9 cellular contexts compared by ENCODE assay signal in the genomic region with DNA sequence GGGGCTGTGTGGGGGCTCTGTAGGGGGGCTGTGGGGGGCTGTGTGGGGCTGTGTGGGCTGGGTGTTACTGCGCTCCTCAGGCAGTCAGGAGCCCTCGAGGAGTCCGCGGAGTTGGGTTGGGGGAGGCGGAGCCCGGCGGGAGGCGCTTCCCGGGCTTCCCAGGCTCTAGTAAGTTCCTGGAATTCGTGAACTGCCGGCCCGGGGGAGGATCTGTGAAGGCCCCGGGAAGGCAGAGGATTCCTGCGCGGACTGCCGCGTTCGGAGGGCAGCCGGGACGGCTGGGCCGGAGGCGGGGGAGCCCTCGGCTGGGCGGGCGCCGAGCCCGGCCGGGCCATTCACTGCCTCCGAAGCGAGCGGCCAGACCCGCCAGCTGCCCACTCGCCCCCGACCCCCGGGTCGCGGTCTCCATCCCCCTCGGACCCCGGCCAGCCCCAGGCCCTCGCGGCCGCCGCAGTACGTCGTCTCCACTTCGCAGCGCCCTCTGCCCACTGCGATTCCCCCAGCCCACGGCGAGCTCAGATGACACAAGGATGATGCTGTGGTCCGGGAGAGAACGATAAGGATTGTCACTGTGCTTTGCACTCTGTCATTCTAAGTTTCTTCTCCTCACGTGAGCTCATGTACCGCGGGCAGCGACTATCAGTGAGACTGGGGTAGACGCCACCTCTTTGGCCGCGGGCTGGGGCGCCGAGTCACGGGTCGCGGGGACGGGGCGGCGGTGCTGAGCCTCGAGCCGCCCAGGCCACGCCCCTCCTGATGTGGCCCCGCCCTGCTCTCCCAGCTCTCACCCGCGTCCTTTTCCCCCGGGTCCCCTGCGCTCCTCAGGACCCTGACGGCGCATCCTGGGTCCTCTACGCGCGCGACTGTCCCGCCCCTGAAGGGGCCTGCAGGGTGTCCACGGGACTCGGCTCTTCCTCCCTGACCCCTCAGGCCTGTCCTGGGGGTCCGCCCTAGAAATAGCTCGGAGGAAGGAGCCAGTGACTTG.
DNase-seq lines count a peak whose midpoint lies in the region; ATAC-seq, FAIRE-seq and TF ChIP-seq lines count a peak whose summit lies in the region.
"Had no signal": no experiment of that assay in that cellular context is flagged by ENCODE, and none has a peak within 500 bp of the region (broad histone marks: within the 10 kb centered on the region; RNA-seq: fewer than 3 reads in every experiment).

No MANE protein-coding gene starts in this region.

- H3K27ac ChIP-seq in BLaER1 (no peak overlapping the region), SK-N-SH (ENCODE audit: low read depth in 2 of 2, low read length in 1 of 2) (peak overlapping the region in 1 of 2 experiments; percentile 74; a peak in 2 of 4 replicates), pancreas (peak overlapping the region; percentile 59 to 97 (median 84)), tibial artery (peak overlapping the region; percentile 98 to 99)

- H3K36me3 ChIP-seq in BLaER1 (no peaks in the 10 kb centered on the region), SK-N-SH (replicated peaks in 1 of 2; ENCODE audit: control insufficient read depth in 1 of 2, insufficient read depth in 2 of 2, low read length in 1 of 2) (no peaks in the 10 kb centered on the region), pancreas (no peaks in the 10 kb centered on the region), tibial artery (no peaks in the 10 kb centered on the region)

- no peak; a peak in 1 of 4 replicates for TF ChIP-seq EP300 in SK-N-SH (IDR thresholded peaks at IDR 0.05; ENCODE audit: borderline replicate concordance in 1 of 2, low read depth in 1 of 2, low read length in 1 of 2)

- H3K4me2 ChIP-seq in BLaER1 = peak overlapping the region; percentile 98
- H3K4me2 ChIP-seq in SK-N-SH = peak overlapping the region; percentile 90

- 0 out of 2 replicates have a peak, but pooled peaks cover 4% of the 10 kb centered on the region for H4K20me1 ChIP-seq in BLaER1
- no peaks in the 10 kb centered on the region for H4K20me1 ChIP-seq in SK-N-SH (ENCODE audit: insufficient read depth)

- no peaks in the 10 kb centered on the region for H3K79me2 ChIP-seq in SK-N-SH (ENCODE audit: insufficient read depth)

- TF ChIP-seq RAD21 in SK-N-SH (IDR thresholded peaks at IDR 0.05; ENCODE audit: low read length) = no peak

- ATAC-seq in GM19328 (IDR thresholded peaks at IDR 0.05; ENCODE audit: unreplicated experiment) (peak; percentile 77), HG03442 (IDR thresholded peaks at IDR 0.05; ENCODE audit: unreplicated experiment) (peak; percentile 82), Right ventricle myocardium inferior (peak; percentile 82), pancreas (peak; percentile 69 to 85 (median 77))

- DNase-seq in SK-N-SH (peak; percentile 90), Right ventricle myocardium inferior (ENCODE audit: missing footprints) (peak; percentile 95), pancreas (peak; percentile 82 to 94 (median 85)), tibial artery (peak; percentile 93 to 96)
- DNase-seq in activated naive CD4-positive, alpha-beta T cell treated with anti-CD3 and anti-CD28 coated beads, Interleukin-2, amount 50 U/mL, for 16 hours = peak; percentile 81

- TF ChIP-seq CTCF in SK-N-SH (IDR thresholded peaks at IDR 0.05) (peak; percentile 17; the same call in 1 of the 2 replicates), pancreas (IDR thresholded peaks at IDR 0.05) (no peak), tibial artery (IDR thresholded peaks at IDR 0.05) (no peak)

- peaks cover 36% of the 10 kb centered on the region for H3K4me1 ChIP-seq in BLaER1
- peaks cover 0 to 18% of the 10 kb centered on the region in 2 experiments; a peak in 2 of 4 replicates for H3K4me1 ChIP-seq in SK-N-SH (ENCODE audit: control insufficient read depth in 1 of 2, insufficient read depth in 2 of 2, low read depth in 1 of 2, low read length in 1 of 2)
- peaks cover 0 to 16% (median 14%) of the 10 kb centered on the region in 3 donors for H3K4me1 ChIP-seq in pancreas
- H3K4me1 ChIP-seq in tibial artery = peaks cover 0 to 47% (median 25%) of the 10 kb centered on the region in 4 donors

- no peak for FAIRE-seq in pancreas (lab: Jason Lieb, UNC)
- FAIRE-seq: TTC549 had no signal

- H3K4me3 ChIP-seq in BLaER1 (peak overlapping the region; percentile 71), SK-N-SH (ENCODE audit: low read depth in 2 of 2, low read length in 1 of 2) (peak overlapping the region; percentile 59 to 79), pancreas (peak overlapping the region; percentile 44 to 75 (median 64)), tibial artery (peak overlapping the region; percentile 80 to 85)

- 0% methylated on average over 2 of the region's 86 CpGs for WGBS in SK-N-SH (ENCODE audit: low lambda C conversion rate)
- WGBS in pancreas, 2 donors = 0 to 1% methylated on average over 53 to 86 of the region's 86 CpGs

- CTCF ChIA-PET in SK-N-SH (lab: Yijun Ruan, JAX) = interaction anchor here (0.8 to 1.6 kb wide), 9 partner anchors 14 to 183 kb away, joined by 3 to 8 read pairs (median 3); no protein-coding TSS in a partner anchor

- peak overlapping the region; percentile 88 for H2AFZ ChIP-seq in SK-N-SH (ENCODE audit: low read depth)

- POLR2A ChIA-PET in SK-N-SH (lab: Yijun Ruan, JAX) = interaction anchor here (0.7 kb wide), 3 partner anchors 19 to 178 kb away, joined by 3 to 5 read pairs (median 3); a partner anchor contains a TSS

- H3K27me3 ChIP-seq in BLaER1 = peaks cover 32% of the 10 kb centered on the region
- no peaks in the 10 kb centered on the region for H3K27me3 ChIP-seq in SK-N-SH (ENCODE audit: insufficient read depth)
- no peaks in the 10 kb centered on the region for H3K27me3 ChIP-seq in pancreas
- H3K27me3 ChIP-seq in tibial artery = no peaks in the 10 kb centered on the region

- H3K9me3 ChIP-seq in BLaER1 = peaks cover 5% of the 10 kb centered on the region
- H3K9me3 ChIP-seq in SK-N-SH = no peaks in the 10 kb centered on the region
- H3K9me3 ChIP-seq in pancreas = no peaks in the 10 kb centered on the region
- peaks cover 0 to 6% (median 0%) of the 10 kb centered on the region in 3 donors for H3K9me3 ChIP-seq in tibial artery

- intact Hi-C loops in Right ventricle myocardium inferior (cut with DNase I) = no loop called here
- intact Hi-C loops in pancreas (cut with DNase I) = no loop called here
- intact Hi-C loops in tibial artery (cut with DNase I; ENCODE audit: low total_unique reads) = loop anchor here (1.0 kb wide), 1 partner anchor 64 kb away; no protein-coding TSS in a partner anchor

- H3K9ac ChIP-seq in BLaER1 = peak overlapping the region; percentile 29; the same call in 1 of the 2 replicates
- H3K9ac ChIP-seq in SK-N-SH = peak overlapping the region; percentile 67

- peaks cover 4% of the 10 kb centered on the region for H3F3A ChIP-seq in SK-N-SH (replicated peaks; ENCODE audit: insufficient read depth)

- no peaks in the 10 kb centered on the region for H3K9me2 ChIP-seq in SK-N-SH

TF ChIP-seq in SK-N-SH, 30 proteins besides CTCF, POLR2A, EP300 and RAD21 (continues in another document):
- TF ChIP-seq FOXM1 (IDR thresholded peaks at IDR 0.05; ENCODE audit: low read depth) (no peak), FOSL2 (IDR thresholded peaks at IDR 0.05; ENCODE audit: borderline replicate concordance, low read depth) (no peak), EZH2phosphoT487 (IDR thresholded peaks at IDR 0.05; ENCODE audit: borderline replicate concordance, low read depth) (no peak), MEF2A (IDR thresholded peaks at IDR 0.05; ENCODE audit: borderline replicate concordance, low read depth) (no peak), RFX5 (IDR thresholded peaks at IDR 0.05; ENCODE audit: low read length) (no peak), CHD2 (IDR thresholded peaks at IDR 0.05; ENCODE audit: low read length, partially characterized antibody) (no peak), NRF1 (IDR thresholded peaks at IDR 0.05; ENCODE audit: low read depth, low read length) (no peak), TCF12 (IDR thresholded peaks at IDR 0.05) (no peak), SIN3A (IDR thresholded peaks at IDR 0.05; ENCODE audit: borderline replicate concordance, low read depth, low read length) (no peak), TEAD4 (IDR thresholded peaks at IDR 0.05; ENCODE audit: borderline replicate concordance, insufficient read depth) (no peak), MXI1 (IDR thresholded peaks at IDR 0.05; ENCODE audit: low read depth, low read length) (no peak; the same call in 1 of the 2 replicates), RCOR1 (IDR thresholded peaks at IDR 0.05; ENCODE audit: low read length) (no peak)
- TF ChIP-seq, protein P1, sequence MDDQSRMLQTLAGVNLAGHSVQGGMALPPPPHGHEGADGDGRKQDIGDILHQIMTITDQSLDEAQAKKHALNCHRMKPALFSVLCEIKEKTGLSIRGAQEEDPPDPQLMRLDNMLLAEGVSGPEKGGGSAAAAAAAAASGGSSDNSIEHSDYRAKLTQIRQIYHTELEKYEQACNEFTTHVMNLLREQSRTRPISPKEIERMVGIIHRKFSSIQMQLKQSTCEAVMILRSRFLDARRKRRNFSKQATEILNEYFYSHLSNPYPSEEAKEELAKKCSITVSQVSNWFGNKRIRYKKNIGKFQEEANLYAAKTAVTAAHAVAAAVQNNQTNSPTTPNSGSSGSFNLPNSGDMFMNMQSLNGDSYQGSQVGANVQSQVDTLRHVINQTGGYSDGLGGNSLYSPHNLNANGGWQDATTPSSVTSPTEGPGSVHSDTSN (IDR thresholded peaks at IDR 0.05) = no peak
- TF ChIP-seq, protein P2, sequence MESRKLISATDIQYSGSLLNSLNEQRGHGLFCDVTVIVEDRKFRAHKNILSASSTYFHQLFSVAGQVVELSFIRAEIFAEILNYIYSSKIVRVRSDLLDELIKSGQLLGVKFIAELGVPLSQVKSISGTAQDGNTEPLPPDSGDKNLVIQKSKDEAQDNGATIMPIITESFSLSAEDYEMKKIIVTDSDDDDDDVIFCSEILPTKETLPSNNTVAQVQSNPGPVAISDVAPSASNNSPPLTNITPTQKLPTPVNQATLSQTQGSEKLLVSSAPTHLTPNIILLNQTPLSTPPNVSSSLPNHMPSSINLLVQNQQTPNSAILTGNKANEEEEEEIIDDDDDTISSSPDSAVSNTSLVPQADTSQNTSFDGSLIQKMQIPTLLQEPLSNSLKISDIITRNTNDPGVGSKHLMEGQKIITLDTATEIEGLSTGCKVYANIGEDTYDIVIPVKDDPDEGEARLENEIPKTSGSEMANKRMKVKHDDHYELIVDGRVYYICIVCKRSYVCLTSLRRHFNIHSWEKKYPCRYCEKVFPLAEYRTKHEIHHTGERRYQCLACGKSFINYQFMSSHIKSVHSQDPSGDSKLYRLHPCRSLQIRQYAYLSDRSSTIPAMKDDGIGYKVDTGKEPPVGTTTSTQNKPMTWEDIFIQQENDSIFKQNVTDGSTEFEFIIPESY (IDR thresholded peaks at IDR 0.05; ENCODE audit: borderline replicate concordance, low read depth) = no peak
- TF ChIP-seq, protein P3, sequence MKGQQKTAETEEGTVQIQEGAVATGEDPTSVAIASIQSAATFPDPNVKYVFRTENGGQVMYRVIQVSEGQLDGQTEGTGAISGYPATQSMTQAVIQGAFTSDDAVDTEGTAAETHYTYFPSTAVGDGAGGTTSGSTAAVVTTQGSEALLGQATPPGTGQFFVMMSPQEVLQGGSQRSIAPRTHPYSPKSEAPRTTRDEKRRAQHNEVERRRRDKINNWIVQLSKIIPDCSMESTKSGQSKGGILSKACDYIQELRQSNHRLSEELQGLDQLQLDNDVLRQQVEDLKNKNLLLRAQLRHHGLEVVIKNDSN (IDR thresholded peaks at IDR 0.05; ENCODE audit: borderline replicate concordance, low read depth) = no peak
